In the genomic region with DNA sequence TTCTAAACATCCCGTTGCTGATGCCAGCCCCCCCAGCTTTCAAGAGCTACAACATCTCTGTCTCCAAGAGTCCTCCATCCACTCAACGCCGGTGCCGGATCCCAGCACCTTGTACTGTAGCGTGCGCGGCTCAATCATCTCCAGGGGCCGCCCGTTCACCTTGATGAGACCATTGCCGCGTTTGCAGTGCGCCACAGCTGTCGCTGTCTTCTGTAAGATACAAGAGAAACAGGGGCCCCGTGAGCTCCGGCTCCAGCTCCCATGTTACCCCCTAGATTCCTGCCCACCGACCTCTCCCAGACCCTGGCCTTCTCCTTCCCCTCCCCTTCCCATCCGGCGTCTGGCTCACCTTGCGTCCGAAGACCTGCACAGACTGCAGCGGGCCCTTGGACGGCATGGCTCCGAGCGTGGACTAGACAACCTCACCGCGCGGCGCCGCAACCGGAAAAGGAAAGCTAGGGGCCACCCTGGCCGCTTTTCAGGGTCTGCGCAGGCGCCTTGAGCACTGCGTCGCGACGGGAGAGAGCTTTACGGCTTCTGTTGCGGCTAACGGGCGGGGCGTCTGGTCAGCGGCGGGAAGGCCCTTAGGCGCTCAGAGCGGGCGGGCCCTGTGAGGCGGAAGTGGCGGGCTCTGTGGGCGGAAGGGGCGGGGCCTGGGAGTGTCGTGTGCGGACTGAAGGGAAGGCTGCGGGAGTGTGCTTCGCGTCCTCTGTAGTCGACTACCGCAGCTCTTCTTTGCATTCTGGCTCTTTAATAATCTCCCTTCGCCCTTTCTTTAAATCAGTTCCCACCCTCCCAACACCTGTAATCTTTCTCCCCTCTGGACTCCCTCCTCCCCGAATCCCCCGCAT, we compare ENCODE assay signal across 8 cellular contexts. TPM values are rescaled to one million over a fixed set of nuclear protein-coding genes. Genes with fewer than 3 reads are reported as not detected.
A peak's percentile ranks its signal among the peaks of the same experiment; 100 is the strongest.
DNase-seq lines count a peak whose midpoint lies in the region; ATAC-seq and TF ChIP-seq lines count a peak whose summit lies in the region.

Gene RPS16 (minus strand): TSS at position 451 of the 851 bp plus-strand sequence. CDS start 54 bp downstream, at position 397.

- TF ChIP-seq RAD21 in Ishikawa (IDR thresholded peaks at IDR 0.05; ENCODE audit: low read depth) = no peak

- H3K9me3 ChIP-seq in mucosa of descending colon = no peaks in the 10 kb centered on the region

- peaks cover 5% of the 10 kb centered on the region for H3K36me3 ChIP-seq in mucosa of descending colon (ENCODE audit: low read depth)

- TF ChIP-seq CTCF in mucosa of descending colon (IDR thresholded peaks at IDR 0.05) = peak; percentile 10

- DNase-seq in DMS 273 treated with DMSO at 0.1 percent for 48 hours (lab: John Stamatoyannopoulos, UW) = peak; percentile 93
- DNase-seq in OCI-M2 (lab: John Stamatoyannopoulos, UW; ENCODE audit: unreplicated experiment) = peak; percentile 98
- DNase-seq in activated T-cell treated with anti-CD3 and anti-CD28 coated beads for 24 hours (ENCODE audit: low read depth) = peak; percentile 99
- peak; percentile 85 for DNase-seq in epidermal melanocyte (ENCODE audit: insufficient read length, low spot score)
- DNase-seq in mucosa of descending colon = peak; percentile 98 to 100 (median 99)
- peak; percentile 99 for DNase-seq in stimulated activated CD8-positive, alpha-beta memory T cell treated with anti-CD3 and anti-CD28 coated beads, Interleukin-4, amount 100 ng/mL, for 1 hour (ENCODE audit: low read depth in 2 of 2, low spot score in 1 of 2)

- ATAC-seq in GM21529 (IDR thresholded peaks at IDR 0.05; ENCODE audit: unreplicated experiment) (peak; percentile 79), mucosa of descending colon (peak; percentile 100)

- peak; percentile 61; the same call in 1 of the 2 replicates for TF ChIP-seq EP300 in Ishikawa (IDR thresholded peaks at IDR 0.05; ENCODE audit: borderline replicate concordance)

- peaks cover 24% of the 10 kb centered on the region for H3K4me1 ChIP-seq in mucosa of descending colon (ENCODE audit: low read depth)

- H3K4me3 ChIP-seq in mucosa of descending colon = peak within 1 kb of the TSS; percentile 66

- intact Hi-C loops in mucosa of descending colon (cut with DNase I, micrococcal nuclease) = no loop called here

TF ChIP-seq in Ishikawa, 13 proteins besides CTCF, POLR2A, EP300 and RAD21:
- TF ChIP-seq NFIC (IDR thresholded peaks at IDR 0.05) (no peak), MAX (IDR thresholded peaks at IDR 0.05) (peak; percentile 96), EGR1 (IDR thresholded peaks at IDR 0.05) (peak; percentile 61; the same call in 1 of the 2 replicates), YY1 (IDR thresholded peaks at IDR 0.05; ENCODE audit: low read depth) (peak; percentile 71), CEBPB (IDR thresholded peaks at IDR 0.05) (no peak), TEAD4 (IDR thresholded peaks at IDR 0.05) (peak; percentile 28), FOXM1 (IDR thresholded peaks at IDR 0.05; ENCODE audit: borderline replicate concordance, low read depth) (no peak), CREB1 (IDR thresholded peaks at IDR 0.05; ENCODE audit: low read depth) (peak; percentile 62), REST (IDR thresholded peaks at IDR 0.05; ENCODE audit: low read depth) (peak; percentile 27; the same call in 1 of the 2 replicates), TAF1 (IDR thresholded peaks at IDR 0.05; ENCODE audit: low read depth) (peak; percentile 98), ZBTB7A (IDR thresholded peaks at IDR 0.05; ENCODE audit: low read depth) (no peak), TCF12 (IDR thresholded peaks at IDR 0.05; ENCODE audit: low read depth) (peak; percentile 79; the same call in 1 of the 2 replicates)
- TF ChIP-seq, protein P1, sequence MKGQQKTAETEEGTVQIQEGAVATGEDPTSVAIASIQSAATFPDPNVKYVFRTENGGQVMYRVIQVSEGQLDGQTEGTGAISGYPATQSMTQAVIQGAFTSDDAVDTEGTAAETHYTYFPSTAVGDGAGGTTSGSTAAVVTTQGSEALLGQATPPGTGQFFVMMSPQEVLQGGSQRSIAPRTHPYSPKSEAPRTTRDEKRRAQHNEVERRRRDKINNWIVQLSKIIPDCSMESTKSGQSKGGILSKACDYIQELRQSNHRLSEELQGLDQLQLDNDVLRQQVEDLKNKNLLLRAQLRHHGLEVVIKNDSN (IDR thresholded peaks at IDR 0.05) = peak; percentile 26; the same call in 1 of the 2 replicates
TF ChIP-seq in Ishikawa: peak in this region for 9.

RNA-seq across cellular contexts. Expression of gene RPS16, which starts in this region (rescaled TPM):
- 1,000 to 10,000 TPM; 1,270 to 1,804 (median 1,507) TPM for total RNA-seq in mucosa of descending colon

Comparison
In these comparisons a context has a peak if more than half of its experiments do, and no peak if none do; other contexts are left out.
1. Peak in every context shown above with its lines: DNase-seq, ATAC-seq and H3K4me3 ChIP-seq.